Comparison of ENCODE assay signal across 21 cellular contexts in genomic region chrX:46367491-46367890, GRCh38.
"Had no signal": no experiment of that assay in that cellular context is flagged by ENCODE, and none has a peak within 500 bp of the region (broad histone marks: within the 10 kb centered on the region; RNA-seq: fewer than 3 reads in every experiment).

No MANE protein-coding gene starts in this region.

- H3K4me1 Mint-ChIP-seq: naive thymus-derived CD8-positive, alpha-beta T cell; stimulated activated memory B cell treated with anti-CD40 and anti-IgM and Interleukin-4, amounts not matched to agents 10 μg/mL and 1 μg/mL and 100 μg/mL, for 72 hours had no signal

- H3K4me3 Mint-ChIP-seq: naive thymus-derived CD8-positive, alpha-beta T cell; stimulated activated memory B cell treated with anti-CD40 and anti-IgM and Interleukin-4, amounts not matched to agents 10 μg/mL and 1 μg/mL and 100 μg/mL, for 72 hours; stimulated activated naive CD8-positive, alpha-beta T cell treated with anti-CD3 and anti-CD28 coated beads, Interleukin-15, Interleukin-2, amounts not matched to agents 100 ng/mL and 50 ng/mL, for 24 hours had no signal

- FAIRE-seq: islet of Langerhans had no signal

- H3K36me3 Mint-ChIP-seq: stimulated activated memory B cell treated with anti-CD40 and anti-IgM and Interleukin-4, amounts not matched to agents 10 μg/mL and 1 μg/mL and 100 μg/mL, for 72 hours had no signal

- H3K27me3 ChIP-seq: gastrocnemius medialis, ovary, tibial artery, upper lobe of left lung, uterus had no signal

- H3K36me3 ChIP-seq: gastrocnemius medialis, heart right ventricle, ovary, tibial artery, upper lobe of left lung, uterus had no signal

- DNase-seq: cortex of kidney; dorsolateral prefrontal cortex; effector CD8-positive, alpha-beta T cell; gastrocnemius medialis; heart right ventricle; hypothalamus; mammary epithelial cell; naive thymus-derived CD8-positive, alpha-beta T cell; ovary; right cardiac atrium; stimulated activated CD4-positive, alpha-beta T cell treated with anti-CD3 and anti-CD28 coated beads, Interleukin-4, amount 100 ng/mL, for 24 hours; tibial artery; upper lobe of left lung; uterus had no signal

- H3K9me3 Mint-ChIP-seq: naive thymus-derived CD8-positive, alpha-beta T cell; stimulated activated memory B cell treated with anti-CD40 and anti-IgM and Interleukin-4, amounts not matched to agents 10 μg/mL and 1 μg/mL and 100 μg/mL, for 72 hours; stimulated activated naive CD8-positive, alpha-beta T cell treated with anti-CD3 and anti-CD28 coated beads, Interleukin-15, Interleukin-2, amounts not matched to agents 100 ng/mL and 50 ng/mL, for 24 hours had no signal

- H3K4me1 ChIP-seq: gastrocnemius medialis, heart right ventricle, tibial artery, upper lobe of left lung, uterus had no signal

- H3K4me3 ChIP-seq: dorsolateral prefrontal cortex, gastrocnemius medialis, heart right ventricle, ovary, smooth muscle cell, tibial artery, upper lobe of left lung, uterus had no signal

- H3K9me3 ChIP-seq: gastrocnemius medialis, heart right ventricle, ovary, tibial artery, upper lobe of left lung, uterus had no signal

- H3K27ac ChIP-seq: dorsolateral prefrontal cortex, gastrocnemius medialis, heart right ventricle, ovary, tibial artery, upper lobe of left lung, uterus had no signal

- H3K27ac Mint-ChIP-seq: naive thymus-derived CD8-positive, alpha-beta T cell; progenitor cell of endocrine pancreas; stimulated activated memory B cell treated with anti-CD40 and anti-IgM and Interleukin-4, amounts not matched to agents 10 μg/mL and 1 μg/mL and 100 μg/mL, for 72 hours; stimulated activated naive CD8-positive, alpha-beta T cell treated with anti-CD3 and anti-CD28 coated beads, Interleukin-15, Interleukin-2, amounts not matched to agents 100 ng/mL and 50 ng/mL, for 24 hours had no signal

- ATAC-seq: esophagus mucosa; gastrocnemius medialis; heart right ventricle; left lobe of liver; naive thymus-derived CD8-positive, alpha-beta T cell; right cardiac atrium; stimulated activated memory B cell treated with anti-CD40 and anti-IgM and Interleukin-4, amounts not matched to agents 10 μg/mL and 1 μg/mL and 100 μg/mL, for 72 hours had no signal

- H3K27me3 Mint-ChIP-seq: naive thymus-derived CD8-positive, alpha-beta T cell; progenitor cell of endocrine pancreas; stimulated activated memory B cell treated with anti-CD40 and anti-IgM and Interleukin-4, amounts not matched to agents 10 μg/mL and 1 μg/mL and 100 μg/mL, for 72 hours; stimulated activated naive CD8-positive, alpha-beta T cell treated with anti-CD3 and anti-CD28 coated beads, Interleukin-15, Interleukin-2, amounts not matched to agents 100 ng/mL and 50 ng/mL, for 24 hours had no signal

- H3K4me2 ChIP-seq: smooth muscle cell had no signal
